Comparison of ENCODE assay signal across 8 cellular contexts in the genomic region with DNA sequence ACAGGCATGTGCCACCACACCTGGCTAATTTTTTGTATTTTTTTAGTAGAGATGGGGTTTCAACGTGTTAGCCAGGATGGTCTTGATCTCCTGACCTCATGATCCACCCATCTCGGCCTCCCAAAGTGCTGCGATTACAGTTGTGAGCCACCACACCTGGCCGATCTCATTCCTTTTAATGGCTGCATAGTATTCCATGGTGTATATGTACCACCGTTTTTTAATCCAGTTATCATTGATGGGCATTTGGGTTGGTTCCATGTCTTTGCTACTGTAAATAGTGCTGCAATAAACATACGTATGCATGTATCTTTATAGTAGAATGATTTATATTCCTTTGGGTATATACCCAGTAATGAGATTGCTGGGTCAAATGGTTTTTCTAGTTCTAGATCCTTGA. TPM values are rescaled to one million over a fixed set of nuclear protein-coding genes. Genes with fewer than 3 reads are reported as not detected.
"Had no signal": no experiment of that assay in that cellular context is flagged by ENCODE, and none has a peak within 500 bp of the region (broad histone marks: within the 10 kb centered on the region; RNA-seq: fewer than 3 reads in every experiment).

No MANE protein-coding gene starts in this region.

RNA-seq across cellular contexts. Expression of a gene that starts 51.4 kb away (rescaled TPM):
- total RNA-seq: OCI-LY7, PC-3, PC-9, Right ventricle myocardium inferior, RPMI7951, SJCRH30, SK-MEL-5, T-cell had no signal
